Comparison of ENCODE assay signal across 8 cellular contexts in genomic region chr7:79451580-79451979, GRCh38. TPM values are rescaled to one million over a fixed set of nuclear protein-coding genes. Genes with fewer than 3 reads are reported as not detected.
DNase-seq lines count a peak whose midpoint lies in the region.

No MANE protein-coding gene starts in this region.

- peak overlapping the region; percentile 97 for H3K9ac ChIP-seq in adipocyte (ENCODE audit: low read length)
- H3K9ac ChIP-seq in iPS-15b (ENCODE audit: low read depth, low read length), result no peak overlapping the region
- peak overlapping the region; percentile 94 for H3K9ac ChIP-seq in skeletal muscle satellite cell (ENCODE audit: low read depth, low read length)

- H3K9me3 ChIP-seq in adipocyte (ENCODE audit: control insufficient read depth, low read length) (no peaks in the 10 kb centered on the region), iPS-15b (ENCODE audit: control insufficient read depth, insufficient read depth, low read length) (no peaks in the 10 kb centered on the region), skeletal muscle satellite cell (replicated peaks; ENCODE audit: low read length) (no peaks in the 10 kb centered on the region)

- DNase-seq in HCEC 1CT (peak; percentile 10), adipocyte (ENCODE audit: low read depth) (no peak), OCI-M2 (lab: John Stamatoyannopoulos, UW; ENCODE audit: unreplicated experiment) (no peak), NCI-H1105 treated with DMSO at 0.1 percent for 48 hours (lab: John Stamatoyannopoulos, UW) (no peak), islet precursor cell (no peak)
- DNase-seq in activated CD8-positive, alpha-beta memory T cell treated with anti-CD3 and anti-CD28 coated beads for 24 hours, result no peak

- no peaks in the 10 kb centered on the region for H3K27me3 ChIP-seq in adipocyte (replicated peaks; ENCODE audit: control insufficient read depth, insufficient read depth, low read length)
- peaks cover 65% of the 10 kb centered on the region for H3K27me3 ChIP-seq in iPS-15b (ENCODE audit: control insufficient read depth, insufficient read depth, low read length)
- no peaks in the 10 kb centered on the region for H3K27me3 ChIP-seq in skeletal muscle satellite cell (ENCODE audit: control insufficient read depth, insufficient read depth, low read length)

- H3K4me3 ChIP-seq in adipocyte (ENCODE audit: low read length) (peak overlapping the region; percentile 95), iPS-15b (ENCODE audit: low read depth, low read length) (peak overlapping the region; percentile 92), skeletal muscle satellite cell (ENCODE audit: low read length) (peak overlapping the region; percentile 92)

- H3K36me3 ChIP-seq in adipocyte (ENCODE audit: control insufficient read depth, insufficient read depth, low read length, severe bottlenecking) (no peaks in the 10 kb centered on the region), iPS-15b (ENCODE audit: control insufficient read depth, insufficient read depth, low read length) (peaks cover 4% of the 10 kb centered on the region), skeletal muscle satellite cell (ENCODE audit: insufficient read depth, low read length) (peaks cover 3% of the 10 kb centered on the region)

- peaks cover 27% of the 10 kb centered on the region for H3K4me1 ChIP-seq in adipocyte (ENCODE audit: control insufficient read depth, insufficient read depth, low read length)
- H3K4me1 ChIP-seq in iPS-15b (ENCODE audit: control insufficient read depth, insufficient read depth, low read length), result no peaks in the 10 kb centered on the region
- H3K4me1 ChIP-seq in skeletal muscle satellite cell (ENCODE audit: control insufficient read depth, insufficient read depth, low read length), result peaks cover 16% of the 10 kb centered on the region

- peak overlapping the region; percentile 99 for H3K4me2 ChIP-seq in skeletal muscle satellite cell (ENCODE audit: low read length)

RNA-seq across cellular contexts. Expression of gene MAGI2, which starts 1.9 kb away (rescaled TPM):
- 5.5 and 8.9 TPM in 2 replicates for total RNA-seq in skeletal muscle satellite cell (2012; rRNA removed)
